1 cellular context compared by ENCODE assay signal in the genomic region with DNA sequence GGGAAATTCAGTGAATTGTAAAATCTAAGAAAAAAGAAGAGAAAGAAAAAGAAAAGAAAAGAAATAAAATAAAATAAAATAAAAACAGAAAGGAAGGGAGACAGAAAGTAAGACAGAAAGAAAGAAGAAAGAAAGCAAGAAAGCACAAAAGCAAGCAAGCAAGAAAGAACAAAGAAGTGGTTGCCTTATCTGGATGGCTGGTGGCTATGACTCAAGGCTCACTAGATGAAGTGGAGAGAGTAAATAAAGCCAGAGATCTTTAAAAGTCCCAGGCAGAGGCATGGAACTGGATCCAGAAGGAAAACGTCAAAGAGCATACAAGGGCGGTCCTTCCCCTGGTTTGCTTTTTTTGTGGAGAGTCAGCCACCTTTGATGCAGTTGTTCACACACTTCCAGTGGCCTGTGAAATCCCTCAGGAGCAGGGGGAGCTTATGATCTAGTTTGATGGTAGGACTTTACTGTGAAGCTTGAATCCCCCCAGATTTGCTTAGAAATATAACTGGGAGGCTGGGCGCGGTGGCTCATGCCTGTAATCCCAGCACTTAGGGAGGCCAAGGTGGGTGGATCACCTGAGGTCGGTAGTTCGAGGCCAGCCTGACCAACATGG.
TF ChIP-seq lines count a peak whose summit lies in the region.

No MANE protein-coding gene starts in this region.

TF ChIP-seq in HepG2, 621 proteins besides CTCF, POLR2A, EP300 and RAD21 (continued from another document):
- TF ChIP-seq ZNF605 (CRISPR knock-in tag; IDR thresholded peaks at IDR 0.05), result peak; percentile 43; the same call in 1 of the 2 replicates
- no peak for TF ChIP-seq FOXA1 (IDR thresholded peaks at IDR 0.05)
- peak; percentile 53; the same call in 1 of the 2 replicates for TF ChIP-seq FOXA1 (CRISPR knock-in tag; IDR thresholded peaks at IDR 0.05)
- TF ChIP-seq FOSL2 (CRISPR knock-in tag; IDR thresholded peaks at IDR 0.05), result peak; percentile 70
- peak; percentile 30; the same call in 1 of the 2 replicates for TF ChIP-seq TCF7 (IDR thresholded peaks at IDR 0.05; ENCODE audit: low read depth)
- TF ChIP-seq, protein P1, sequence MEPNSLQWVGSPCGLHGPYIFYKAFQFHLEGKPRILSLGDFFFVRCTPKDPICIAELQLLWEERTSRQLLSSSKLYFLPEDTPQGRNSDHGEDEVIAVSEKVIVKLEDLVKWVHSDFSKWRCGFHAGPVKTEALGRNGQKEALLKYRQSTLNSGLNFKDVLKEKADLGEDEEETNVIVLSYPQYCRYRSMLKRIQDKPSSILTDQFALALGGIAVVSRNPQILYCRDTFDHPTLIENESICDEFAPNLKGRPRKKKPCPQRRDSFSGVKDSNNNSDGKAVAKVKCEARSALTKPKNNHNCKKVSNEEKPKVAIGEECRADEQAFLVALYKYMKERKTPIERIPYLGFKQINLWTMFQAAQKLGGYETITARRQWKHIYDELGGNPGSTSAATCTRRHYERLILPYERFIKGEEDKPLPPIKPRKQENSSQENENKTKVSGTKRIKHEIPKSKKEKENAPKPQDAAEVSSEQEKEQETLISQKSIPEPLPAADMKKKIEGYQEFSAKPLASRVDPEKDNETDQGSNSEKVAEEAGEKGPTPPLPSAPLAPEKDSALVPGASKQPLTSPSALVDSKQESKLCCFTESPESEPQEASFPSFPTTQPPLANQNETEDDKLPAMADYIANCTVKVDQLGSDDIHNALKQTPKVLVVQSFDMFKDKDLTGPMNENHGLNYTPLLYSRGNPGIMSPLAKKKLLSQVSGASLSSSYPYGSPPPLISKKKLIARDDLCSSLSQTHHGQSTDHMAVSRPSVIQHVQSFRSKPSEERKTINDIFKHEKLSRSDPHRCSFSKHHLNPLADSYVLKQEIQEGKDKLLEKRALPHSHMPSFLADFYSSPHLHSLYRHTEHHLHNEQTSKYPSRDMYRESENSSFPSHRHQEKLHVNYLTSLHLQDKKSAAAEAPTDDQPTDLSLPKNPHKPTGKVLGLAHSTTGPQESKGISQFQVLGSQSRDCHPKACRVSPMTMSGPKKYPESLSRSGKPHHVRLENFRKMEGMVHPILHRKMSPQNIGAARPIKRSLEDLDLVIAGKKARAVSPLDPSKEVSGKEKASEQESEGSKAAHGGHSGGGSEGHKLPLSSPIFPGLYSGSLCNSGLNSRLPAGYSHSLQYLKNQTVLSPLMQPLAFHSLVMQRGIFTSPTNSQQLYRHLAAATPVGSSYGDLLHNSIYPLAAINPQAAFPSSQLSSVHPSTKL (CRISPR knock-in tag; IDR thresholded peaks at IDR 0.05), result peak; percentile 29; the same call in 1 of the 2 replicates
- TF ChIP-seq RFXANK (CRISPR knock-in tag; IDR thresholded peaks at IDR 0.05), result no peak
- peak; percentile 87; the same call in 1 of the 2 replicates for TF ChIP-seq ZNF644 (CRISPR knock-in tag; IDR thresholded peaks at IDR 0.05; ENCODE audit: low read depth)
- 0 out of 2 replicates have a peak, but pooled peaks have one; percentile 20 for TF ChIP-seq ELF3 (CRISPR knock-in tag; IDR thresholded peaks at IDR 0.05)
- no peak for TF ChIP-seq SOX6 (IDR thresholded peaks at IDR 0.05)
- TF ChIP-seq SOX6 (CRISPR knock-in tag; IDR thresholded peaks at IDR 0.05), result peak; percentile 37; the same call in 1 of the 2 replicates
- peak; percentile 17; the same call in 1 of the 2 replicates for TF ChIP-seq SOX5 (CRISPR knock-in tag; IDR thresholded peaks at IDR 0.05; ENCODE audit: borderline replicate concordance)
- TF ChIP-seq ZNF296 (CRISPR knock-in tag; conservative IDR thresholded peaks at IDR 0.05), result no peak
- peak; percentile 35; the same call in 1 of the 2 replicates for TF ChIP-seq HMG20A (CRISPR knock-in tag; IDR thresholded peaks at IDR 0.05; ENCODE audit: borderline replicate concordance)
- TF ChIP-seq TGIF2 (CRISPR knock-in tag; IDR thresholded peaks at IDR 0.05), result no peak
- TF ChIP-seq MIXL1 (CRISPR knock-in tag; IDR thresholded peaks at IDR 0.05), result no peak
